In the genomic region with DNA sequence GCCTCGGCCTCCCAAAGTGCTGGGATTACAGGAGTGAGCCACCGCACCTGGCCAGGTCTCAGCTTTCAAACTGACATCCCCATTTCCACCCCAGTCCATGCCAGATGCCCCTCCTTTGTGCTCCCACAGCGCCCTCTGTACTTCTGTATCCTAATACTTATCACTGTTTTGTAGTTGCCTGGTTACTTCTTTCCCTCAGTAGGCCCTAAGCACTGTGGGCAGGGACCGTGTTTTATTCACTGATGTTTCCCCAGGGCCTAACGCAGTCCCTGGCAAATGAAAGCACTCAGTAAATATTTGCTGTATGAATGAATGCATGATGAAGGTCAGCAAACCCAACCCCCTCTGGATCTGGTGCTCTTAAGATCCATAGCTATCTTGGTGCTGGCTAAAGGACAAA, we compare ENCODE assay signal across 11 cellular contexts. TPM values are rescaled to one million over a fixed set of nuclear protein-coding genes. Genes with fewer than 3 reads are reported as not detected.
DNase-seq lines count a peak whose midpoint lies in the region; ATAC-seq and TF ChIP-seq lines count a peak whose summit lies in the region.
"Had no signal": no experiment of that assay in that cellular context is flagged by ENCODE, and none has a peak within 500 bp of the region (broad histone marks: within the 10 kb centered on the region; RNA-seq: fewer than 3 reads in every experiment).

No MANE protein-coding gene starts in this region.

- H3K23ac ChIP-seq in mesendoderm (ENCODE audit: low read length): no peak overlapping the region

- no peak overlapping the region for H2BK5ac ChIP-seq in mesendoderm (ENCODE audit: low read length)

- H3K36me3 ChIP-seq in mesendoderm (ENCODE audit: control insufficient read depth, insufficient read depth, low read length): peaks cover 8% of the 10 kb centered on the region

- H2BK120ac ChIP-seq in mesendoderm (ENCODE audit: low read depth, low read length): no peak overlapping the region

- WGBS in mesendoderm (ENCODE audit: extremely low coverage, insufficient coverage, low lambda C conversion rate): no CpG with 5 or more reads among the region's 5 CpGs

- H3K9ac ChIP-seq in mesendoderm (ENCODE audit: low read length): no peak overlapping the region

- H3K4me3 Mint-ChIP-seq in IgD-negative memory B cell (peak overlapping the region in 1 of 4 donors; percentile 85), T-cell (peak overlapping the region in 1 of 3 donors; percentile 23)

- CTCF ChIA-PET in T-cell (lab: Charles Lee): interaction anchor here (0.7 to 2.9 kb wide), 5 partner anchors 33 to 1623 kb away, joined by 3 to 10 read pairs (median 3); partner anchors contain the start of gene MRPL17 (in 1 of the 2)

- H3K9me3 Mint-ChIP-seq in IgD-negative memory B cell (no peaks in the 10 kb centered on the region), T-cell (no peaks in the 10 kb centered on the region)

- H3K56ac ChIP-seq in mesendoderm (ENCODE audit: low read length): no peak overlapping the region

- H3K4me3 ChIP-seq in mesendoderm (ENCODE audit: low read length): no peak overlapping the region

- H3K27me3 Mint-ChIP-seq in IgD-negative memory B cell (no peaks in the 10 kb centered on the region), T-cell (no peaks in the 10 kb centered on the region)

- H3K79me1 ChIP-seq in mesendoderm (ENCODE audit: low read length): peaks cover 21% of the 10 kb centered on the region

- DNase-seq in DMS153 (lab: John Stamatoyannopoulos, UW): peak; percentile 71
- DNase-seq in T-cell: no peak
- peak; percentile 68 for DNase-seq in mesendoderm
- no peak for DNase-seq in mesenteric fat pad (ENCODE audit: low spot score)
- DNase-seq: activated CD8-positive, alpha-beta memory T cell treated with anti-CD3 and anti-CD28 coated beads for 24 hours; aorta; DND-41; NCI-H1417 treated with DMSO at 0.1 percent for 48 hours had no signal

- H3K4ac ChIP-seq in mesendoderm (ENCODE audit: low read depth, low read length): no peak overlapping the region

- no peak overlapping the region for H2BK15ac ChIP-seq in mesendoderm (replicated peaks; ENCODE audit: low read depth)

- H3K18ac ChIP-seq in mesendoderm (ENCODE audit: low read length): no peak overlapping the region

- H4K5ac ChIP-seq in mesendoderm (ENCODE audit: low read length): no peak overlapping the region

- no peak overlapping the region for H3K4me2 ChIP-seq in mesendoderm (ENCODE audit: low read length)

- no peak overlapping the region for H2AK5ac ChIP-seq in mesendoderm (ENCODE audit: low read length)

- H3K4me1 Mint-ChIP-seq in IgD-negative memory B cell (peaks cover 18 to 24% (median 24%) of the 10 kb centered on the region in 3 donors), T-cell (peaks cover 41 to 44% (median 43%) of the 10 kb centered on the region in 3 donors)

- no peaks in the 10 kb centered on the region for H3K36me3 Mint-ChIP-seq in IgD-negative memory B cell
- peaks cover 12% of the 10 kb centered on the region for H3K36me3 Mint-ChIP-seq in T-cell

- H3K27me3 ChIP-seq in mesendoderm (ENCODE audit: insufficient read depth, low read length, poor library complexity): no peaks in the 10 kb centered on the region

- H3K4me1 ChIP-seq in mesendoderm (ENCODE audit: control insufficient read depth, low read depth, low read length): peaks cover 6% of the 10 kb centered on the region

- H3K79me2 ChIP-seq in mesendoderm (ENCODE audit: control insufficient read depth, insufficient read depth, low read length): peaks cover 12% of the 10 kb centered on the region

- H3K27ac ChIP-seq in mesendoderm (ENCODE audit: low read depth, low read length): no peak overlapping the region

- ATAC-seq in T-cell (replicated peaks in 1 of 4): no peak
- ATAC-seq in SK-N-SH treated with all-trans-retinoic acid at 6 μM for 48 hours: no peak
- no peak for ATAC-seq in GM18511 (IDR thresholded peaks at IDR 0.05; ENCODE audit: unreplicated experiment)

- H4K8ac ChIP-seq in mesendoderm (ENCODE audit: low read depth, low read length): no peak overlapping the region

- POLR2A ChIA-PET in T-cell (lab: Charles Lee): interaction anchor here (0.6 to 0.8 kb wide), 4 partner anchors 14 to 794 kb away, joined by 4 to 16 read pairs (median 5); partner anchors contain the start of gene SMPD1 (in 1 of the 2)

- H3K27ac Mint-ChIP-seq in IgD-negative memory B cell: peak overlapping the region in 2 of 3 donors; percentile 29 to 35
- H3K27ac Mint-ChIP-seq in T-cell: peak overlapping the region; percentile 23 to 91

TF ChIP-seq in SK-N-SH treated with all-trans-retinoic acid at 6 μM for 48 hours, 23 proteins besides CTCF, POLR2A, EP300 and RAD21 (continues in another document):
- TF ChIP-seq CSRNP3 (CRISPR knock-in tag; IDR thresholded peaks at IDR 0.05) (no peak), ZNF565 (CRISPR knock-in tag; conservative IDR thresholded peaks at IDR 0.05; ENCODE audit: low read depth) (no peak), PATZ1 (CRISPR knock-in tag; IDR thresholded peaks at IDR 0.05; ENCODE audit: borderline replicate concordance) (no peak), ZFP30 (CRISPR knock-in tag; IDR thresholded peaks at IDR 0.05) (no peak), ZFP3 (CRISPR knock-in tag; IDR thresholded peaks at IDR 0.05) (no peak)
- TF ChIP-seq, protein P1, sequence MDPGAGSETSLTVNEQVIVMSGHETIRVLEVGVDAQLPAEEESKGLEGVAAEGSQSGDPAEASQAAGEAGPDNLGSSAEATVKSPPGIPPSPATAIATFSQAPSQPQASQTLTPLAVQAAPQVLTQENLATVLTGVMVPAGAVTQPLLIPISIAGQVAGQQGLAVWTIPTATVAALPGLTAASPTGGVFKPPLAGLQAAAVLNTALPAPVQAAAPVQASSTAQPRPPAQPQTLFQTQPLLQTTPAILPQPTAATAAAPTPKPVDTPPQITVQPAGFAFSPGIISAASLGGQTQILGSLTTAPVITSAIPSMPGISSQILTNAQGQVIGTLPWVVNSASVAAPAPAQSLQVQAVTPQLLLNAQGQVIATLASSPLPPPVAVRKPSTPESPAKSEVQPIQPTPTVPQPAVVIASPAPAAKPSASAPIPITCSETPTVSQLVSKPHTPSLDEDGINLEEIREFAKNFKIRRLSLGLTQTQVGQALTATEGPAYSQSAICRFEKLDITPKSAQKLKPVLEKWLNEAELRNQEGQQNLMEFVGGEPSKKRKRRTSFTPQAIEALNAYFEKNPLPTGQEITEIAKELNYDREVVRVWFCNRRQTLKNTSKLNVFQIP (CRISPR knock-in tag; IDR thresholded peaks at IDR 0.05; ENCODE audit: borderline replicate concordance, low read depth): no peak

RNA-seq across cellular contexts. Expression of gene TRIM3, which starts 2.2 kb away (rescaled TPM):
- polyA plus RNA-seq in IgD-negative memory B cell: 0.61 TPM
- total RNA-seq in T-cell: 10 to 100 TPM; 16.9 to 29.8 (median 24.1) TPM
- 4.7 TPM for polyA plus RNA-seq in mesendoderm (2013, experiment 1 of 2)
- 4.9 TPM for polyA plus RNA-seq in mesendoderm (2013, experiment 2 of 2)
- 20.5 TPM for total RNA-seq in mesenteric fat pad

RNA-seq across cellular contexts. Expression of gene ARFIP2, which starts 5.2 kb away (rescaled TPM):
- 36.3 TPM for polyA plus RNA-seq in IgD-negative memory B cell
- 10 to 100 TPM; 47.3 to 61.9 (median 50.0) TPM for total RNA-seq in T-cell
- 36.1 TPM for polyA plus RNA-seq in mesendoderm (2013, experiment 1 of 2)
- polyA plus RNA-seq in mesendoderm (2013, experiment 2 of 2): 36.6 TPM
- 41.5 TPM for total RNA-seq in mesenteric fat pad

RNA-seq across cellular contexts. Expression of gene TIMM10B, which starts 5.4 kb away (rescaled TPM):
- 25.4 TPM for polyA plus RNA-seq in IgD-negative memory B cell
- total RNA-seq in T-cell (10 to 100 TPM; 49.3 to 64.0 (median 57.6) TPM), mesenteric fat pad (35.9 TPM)
- polyA plus RNA-seq in mesendoderm (2013, experiment 1 of 2): 42.1 TPM
- polyA plus RNA-seq in mesendoderm (2013, experiment 2 of 2): 40.0 TPM

RNA-seq across cellular contexts. Expression of gene DNHD1, which starts 21.1 kb away (rescaled TPM):
- 1.9 TPM for polyA plus RNA-seq in IgD-negative memory B cell
- 10 to 100 TPM; 44.1 to 52.0 (median 47.8) TPM for total RNA-seq in T-cell
- 1.1 TPM for polyA plus RNA-seq in mesendoderm (2013, experiment 1 of 2)
- polyA plus RNA-seq in mesendoderm (2013, experiment 2 of 2): 0.97 TPM
- total RNA-seq in mesenteric fat pad: 13.7 TPM

RNA-seq across cellular contexts. Expression of gene HPX, which starts 35.1 kb away (rescaled TPM):
- polyA plus RNA-seq in IgD-negative memory B cell: 0.46 TPM
- total RNA-seq in T-cell: 1 to 10 TPM; 1.2 to 5.5 (median 2.5) TPM
- 0.14 TPM for polyA plus RNA-seq in mesendoderm (2013, experiment 1 of 2)
- polyA plus RNA-seq in mesendoderm (2013, experiment 2 of 2): 0.17 TPM
- total RNA-seq in mesenteric fat pad: 1.1 TPM

Comparison
In these comparisons a context has a peak if more than half of its experiments do, and no peak if none do; other contexts are left out.
1. DNase-seq: peak in DMS153 (single experiment) and mesendoderm (single experiment); none in T-cell (0 of 34) and mesenteric fat pad (single experiment).